Comparison of ENCODE assay signal across 1 cellular context in the genomic region with DNA sequence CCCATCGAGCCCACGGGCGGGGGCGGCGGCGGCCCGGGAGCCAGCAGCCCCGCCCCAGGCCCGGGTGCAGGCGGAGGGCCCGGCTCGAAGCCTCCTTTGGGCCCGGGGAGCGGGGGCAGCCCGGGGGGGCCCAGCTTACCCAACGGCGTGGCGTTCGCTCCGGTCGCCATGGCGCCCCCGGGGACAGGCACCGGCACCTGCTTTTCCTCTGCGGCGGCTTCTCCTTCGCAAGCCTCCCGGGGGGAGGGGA.
TF ChIP-seq lines count a peak whose summit lies in the region.

No MANE protein-coding gene starts in this region.

TF ChIP-seq in GM12878, 131 proteins besides CTCF, POLR2A, EP300 and RAD21 (continued from another document):
- TF ChIP-seq FOXK2 (IDR thresholded peaks at IDR 0.05), result no peak
- TF ChIP-seq NKRF (conservative IDR thresholded peaks at IDR 0.05), result peak; percentile 82
- peak; percentile 80 for TF ChIP-seq BACH1 (IDR thresholded peaks at IDR 0.05; ENCODE audit: borderline replicate concordance)
- TF ChIP-seq NBN (IDR thresholded peaks at IDR 0.05), result no peak
- TF ChIP-seq E4F1 (IDR thresholded peaks at IDR 0.05; ENCODE audit: borderline replicate concordance, partially characterized antibody), result no peak
- no peak for TF ChIP-seq RAD51 (IDR thresholded peaks at IDR 0.05)
- TF ChIP-seq, protein P1, sequence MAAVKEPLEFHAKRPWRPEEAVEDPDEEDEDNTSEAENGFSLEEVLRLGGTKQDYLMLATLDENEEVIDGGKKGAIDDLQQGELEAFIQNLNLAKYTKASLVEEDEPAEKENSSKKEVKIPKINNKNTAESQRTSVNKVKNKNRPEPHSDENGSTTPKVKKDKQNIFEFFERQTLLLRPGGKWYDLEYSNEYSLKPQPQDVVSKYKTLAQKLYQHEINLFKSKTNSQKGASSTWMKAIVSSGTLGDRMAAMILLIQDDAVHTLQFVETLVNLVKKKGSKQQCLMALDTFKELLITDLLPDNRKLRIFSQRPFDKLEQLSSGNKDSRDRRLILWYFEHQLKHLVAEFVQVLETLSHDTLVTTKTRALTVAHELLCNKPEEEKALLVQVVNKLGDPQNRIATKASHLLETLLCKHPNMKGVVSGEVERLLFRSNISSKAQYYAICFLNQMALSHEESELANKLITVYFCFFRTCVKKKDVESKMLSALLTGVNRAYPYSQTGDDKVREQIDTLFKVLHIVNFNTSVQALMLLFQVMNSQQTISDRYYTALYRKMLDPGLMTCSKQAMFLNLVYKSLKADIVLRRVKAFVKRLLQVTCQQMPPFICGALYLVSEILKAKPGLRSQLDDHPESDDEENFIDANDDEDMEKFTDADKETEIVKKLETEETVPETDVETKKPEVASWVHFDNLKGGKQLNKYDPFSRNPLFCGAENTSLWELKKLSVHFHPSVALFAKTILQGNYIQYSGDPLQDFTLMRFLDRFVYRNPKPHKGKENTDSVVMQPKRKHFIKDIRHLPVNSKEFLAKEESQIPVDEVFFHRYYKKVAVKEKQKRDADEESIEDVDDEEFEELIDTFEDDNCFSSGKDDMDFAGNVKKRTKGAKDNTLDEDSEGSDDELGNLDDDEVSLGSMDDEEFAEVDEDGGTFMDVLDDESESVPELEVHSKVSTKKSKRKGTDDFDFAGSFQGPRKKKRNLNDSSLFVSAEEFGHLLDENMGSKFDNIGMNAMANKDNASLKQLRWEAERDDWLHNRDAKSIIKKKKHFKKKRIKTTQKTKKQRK (IDR thresholded peaks at IDR 0.05; ENCODE audit: low read depth, low read length), result no peak
- no peak for TF ChIP-seq RFX5 (IDR thresholded peaks at IDR 0.05; ENCODE audit: low read depth, low read length)
- no peak for TF ChIP-seq HCFC1 (IDR thresholded peaks at IDR 0.05; ENCODE audit: low read length)
- 0 out of 2 replicates have a peak, but pooled peaks have one; percentile 2 for TF ChIP-seq IKZF1 (conservative IDR thresholded peaks at IDR 0.05)
